Comparison of ENCODE assay signal across 1 cellular context in the genomic region with DNA sequence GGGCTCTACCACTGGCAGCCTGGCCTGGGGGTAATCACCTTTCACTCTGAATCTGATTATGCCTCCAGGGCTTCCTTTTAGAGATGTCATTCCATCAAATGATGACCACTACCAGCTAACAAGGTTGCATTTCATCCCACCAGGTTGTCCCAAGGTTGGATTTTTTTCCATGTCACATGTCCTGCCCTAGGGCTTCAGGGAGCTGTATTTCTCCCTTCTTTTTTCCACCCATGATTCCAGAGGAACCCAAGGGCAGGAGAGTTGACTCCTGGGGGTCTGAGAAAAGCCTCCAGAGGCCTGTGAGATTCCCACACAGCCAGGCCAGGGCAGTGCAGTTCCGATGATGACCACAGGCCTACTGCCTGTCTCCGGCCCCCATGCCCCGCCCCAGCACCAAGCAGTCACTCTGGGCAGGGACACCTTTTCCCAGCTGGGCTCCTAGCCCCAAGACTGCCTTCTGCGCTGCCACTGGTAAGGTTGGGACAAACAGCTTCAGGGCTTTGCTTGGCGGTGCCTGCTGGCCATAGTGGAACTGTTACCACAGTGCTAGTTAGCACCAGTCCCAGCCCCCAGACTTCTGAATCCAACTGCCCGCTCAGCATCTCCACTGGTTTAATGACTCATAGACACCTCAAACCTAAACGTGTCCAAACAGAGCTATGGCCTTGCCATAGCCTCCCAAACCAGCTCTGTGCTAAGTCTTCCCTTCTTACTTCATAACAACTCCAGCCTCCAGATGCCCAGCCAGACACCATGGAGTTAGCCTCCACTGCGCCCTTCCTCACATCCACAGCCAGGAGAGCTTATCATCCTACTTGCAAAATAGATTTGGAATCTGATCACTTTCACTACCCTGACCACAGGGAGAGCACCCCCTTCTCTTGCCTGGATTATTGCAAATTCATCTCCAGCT.
TF ChIP-seq lines count a peak whose summit lies in the region.

No MANE protein-coding gene starts in this region.

TF ChIP-seq in K562, 482 proteins besides CTCF, POLR2A, EP300 and RAD21 (continued from another document and continues in another):
- TF ChIP-seq, protein P1, sequence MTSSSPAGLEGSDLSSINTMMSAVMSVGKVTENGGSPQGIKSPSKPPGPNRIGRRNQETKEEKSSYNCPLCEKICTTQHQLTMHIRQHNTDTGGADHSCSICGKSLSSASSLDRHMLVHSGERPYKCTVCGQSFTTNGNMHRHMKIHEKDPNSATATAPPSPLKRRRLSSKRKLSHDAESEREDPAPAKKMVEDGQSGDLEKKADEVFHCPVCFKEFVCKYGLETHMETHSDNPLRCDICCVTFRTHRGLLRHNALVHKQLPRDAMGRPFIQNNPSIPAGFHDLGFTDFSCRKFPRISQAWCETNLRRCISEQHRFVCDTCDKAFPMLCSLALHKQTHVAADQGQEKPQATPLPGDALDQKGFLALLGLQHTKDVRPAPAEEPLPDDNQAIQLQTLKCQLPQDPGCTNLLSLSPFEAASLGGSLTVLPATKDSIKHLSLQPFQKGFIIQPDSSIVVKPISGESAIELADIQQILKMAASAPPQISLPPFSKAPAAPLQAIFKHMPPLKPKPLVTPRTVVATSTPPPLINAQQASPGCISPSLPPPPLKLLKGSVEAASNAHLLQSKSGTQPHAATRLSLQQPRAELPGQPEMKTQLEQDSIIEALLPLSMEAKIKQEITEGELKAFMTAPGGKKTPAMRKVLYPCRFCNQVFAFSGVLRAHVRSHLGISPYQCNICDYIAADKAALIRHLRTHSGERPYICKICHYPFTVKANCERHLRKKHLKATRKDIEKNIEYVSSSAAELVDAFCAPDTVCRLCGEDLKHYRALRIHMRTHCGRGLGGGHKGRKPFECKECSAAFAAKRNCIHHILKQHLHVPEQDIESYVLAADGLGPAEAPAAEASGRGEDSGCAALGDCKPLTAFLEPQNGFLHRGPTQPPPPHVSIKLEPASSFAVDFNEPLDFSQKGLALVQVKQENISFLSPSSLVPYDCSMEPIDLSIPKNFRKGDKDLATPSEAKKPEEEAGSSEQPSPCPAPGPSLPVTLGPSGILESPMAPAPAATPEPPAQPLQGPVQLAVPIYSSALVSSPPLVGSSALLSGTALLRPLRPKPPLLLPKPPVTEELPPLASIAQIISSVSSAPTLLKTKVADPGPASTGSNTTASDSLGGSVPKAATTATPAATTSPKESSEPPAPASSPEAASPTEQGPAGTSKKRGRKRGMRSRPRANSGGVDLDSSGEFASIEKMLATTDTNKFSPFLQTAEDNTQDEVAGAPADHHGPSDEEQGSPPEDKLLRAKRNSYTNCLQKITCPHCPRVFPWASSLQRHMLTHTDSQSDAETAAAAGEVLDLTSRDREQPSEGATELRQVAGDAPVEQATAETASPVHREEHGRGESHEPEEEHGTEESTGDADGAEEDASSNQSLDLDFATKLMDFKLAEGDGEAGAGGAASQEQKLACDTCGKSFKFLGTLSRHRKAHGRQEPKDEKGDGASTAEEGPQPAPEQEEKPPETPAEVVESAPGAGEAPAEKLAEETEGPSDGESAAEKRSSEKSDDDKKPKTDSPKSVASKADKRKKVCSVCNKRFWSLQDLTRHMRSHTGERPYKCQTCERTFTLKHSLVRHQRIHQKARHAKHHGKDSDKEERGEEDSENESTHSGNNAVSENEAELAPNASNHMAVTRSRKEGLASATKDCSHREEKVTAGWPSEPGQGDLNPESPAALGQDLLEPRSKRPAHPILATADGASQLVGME (CRISPR knock-in tag; IDR thresholded peaks at IDR 0.05), result no peak
- TF ChIP-seq FOS (IDR thresholded peaks at IDR 0.05; ENCODE audit: extremely low read depth, insufficient read length) (no peak), MAFF (IDR thresholded peaks at IDR 0.05; ENCODE audit: low read length) (no peak), SIN3B (IDR thresholded peaks at IDR 0.05; ENCODE audit: low read depth) (no peak), RBM17 (IDR thresholded peaks at IDR 0.05; ENCODE audit: borderline replicate concordance, low read depth, low read length) (no peak), GATA2 (CRISPR knock-in tag; IDR thresholded peaks at IDR 0.05) (no peak), NR2F6 (CRISPR knock-in tag; IDR thresholded peaks at IDR 0.05) (no peak), ZNF316 (IDR thresholded peaks at IDR 0.05) (peak; percentile 34; the same call in 1 of the 2 replicates), CC2D1A (IDR thresholded peaks at IDR 0.05) (no peak), ZNF175 (CRISPR knock-in tag; IDR thresholded peaks at IDR 0.05; ENCODE audit: low read depth) (no peak), ZC3H8 (IDR thresholded peaks at IDR 0.05) (no peak), HDAC6 (IDR thresholded peaks at IDR 0.05; ENCODE audit: low read depth, low read length) (no peak), TAF15 (IDR thresholded peaks at IDR 0.05; ENCODE audit: low read depth, low read length) (no peak), YBX1 (IDR thresholded peaks at IDR 0.05) (no peak), ARHGAP35 (IDR thresholded peaks at IDR 0.05; ENCODE audit: partially characterized antibody) (no peak), HCFC1 (IDR thresholded peaks at IDR 0.05; ENCODE audit: low read depth, low read length) (no peak), RBM14 (IDR thresholded peaks at IDR 0.05; ENCODE audit: borderline replicate concordance, insufficient read depth, low read depth, low read length) (no peak), SREBF2 (CRISPR knock-in tag; IDR thresholded peaks at IDR 0.05) (no peak), NFIX (CRISPR knock-in tag; IDR thresholded peaks at IDR 0.05; ENCODE audit: low read depth) (no peak; the same call in 1 of the 2 replicates), HLTF (IDR thresholded peaks at IDR 0.05) (no peak)
- TF ChIP-seq, protein P2, sequence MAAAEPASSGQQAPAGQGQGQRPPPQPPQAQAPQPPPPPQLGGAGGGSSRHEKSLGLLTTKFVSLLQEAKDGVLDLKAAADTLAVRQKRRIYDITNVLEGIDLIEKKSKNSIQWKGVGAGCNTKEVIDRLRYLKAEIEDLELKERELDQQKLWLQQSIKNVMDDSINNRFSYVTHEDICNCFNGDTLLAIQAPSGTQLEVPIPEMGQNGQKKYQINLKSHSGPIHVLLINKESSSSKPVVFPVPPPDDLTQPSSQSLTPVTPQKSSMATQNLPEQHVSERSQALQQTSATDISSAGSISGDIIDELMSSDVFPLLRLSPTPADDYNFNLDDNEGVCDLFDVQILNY (CRISPR knock-in tag; IDR thresholded peaks at IDR 0.05), result no peak
- TF ChIP-seq, protein P3, sequence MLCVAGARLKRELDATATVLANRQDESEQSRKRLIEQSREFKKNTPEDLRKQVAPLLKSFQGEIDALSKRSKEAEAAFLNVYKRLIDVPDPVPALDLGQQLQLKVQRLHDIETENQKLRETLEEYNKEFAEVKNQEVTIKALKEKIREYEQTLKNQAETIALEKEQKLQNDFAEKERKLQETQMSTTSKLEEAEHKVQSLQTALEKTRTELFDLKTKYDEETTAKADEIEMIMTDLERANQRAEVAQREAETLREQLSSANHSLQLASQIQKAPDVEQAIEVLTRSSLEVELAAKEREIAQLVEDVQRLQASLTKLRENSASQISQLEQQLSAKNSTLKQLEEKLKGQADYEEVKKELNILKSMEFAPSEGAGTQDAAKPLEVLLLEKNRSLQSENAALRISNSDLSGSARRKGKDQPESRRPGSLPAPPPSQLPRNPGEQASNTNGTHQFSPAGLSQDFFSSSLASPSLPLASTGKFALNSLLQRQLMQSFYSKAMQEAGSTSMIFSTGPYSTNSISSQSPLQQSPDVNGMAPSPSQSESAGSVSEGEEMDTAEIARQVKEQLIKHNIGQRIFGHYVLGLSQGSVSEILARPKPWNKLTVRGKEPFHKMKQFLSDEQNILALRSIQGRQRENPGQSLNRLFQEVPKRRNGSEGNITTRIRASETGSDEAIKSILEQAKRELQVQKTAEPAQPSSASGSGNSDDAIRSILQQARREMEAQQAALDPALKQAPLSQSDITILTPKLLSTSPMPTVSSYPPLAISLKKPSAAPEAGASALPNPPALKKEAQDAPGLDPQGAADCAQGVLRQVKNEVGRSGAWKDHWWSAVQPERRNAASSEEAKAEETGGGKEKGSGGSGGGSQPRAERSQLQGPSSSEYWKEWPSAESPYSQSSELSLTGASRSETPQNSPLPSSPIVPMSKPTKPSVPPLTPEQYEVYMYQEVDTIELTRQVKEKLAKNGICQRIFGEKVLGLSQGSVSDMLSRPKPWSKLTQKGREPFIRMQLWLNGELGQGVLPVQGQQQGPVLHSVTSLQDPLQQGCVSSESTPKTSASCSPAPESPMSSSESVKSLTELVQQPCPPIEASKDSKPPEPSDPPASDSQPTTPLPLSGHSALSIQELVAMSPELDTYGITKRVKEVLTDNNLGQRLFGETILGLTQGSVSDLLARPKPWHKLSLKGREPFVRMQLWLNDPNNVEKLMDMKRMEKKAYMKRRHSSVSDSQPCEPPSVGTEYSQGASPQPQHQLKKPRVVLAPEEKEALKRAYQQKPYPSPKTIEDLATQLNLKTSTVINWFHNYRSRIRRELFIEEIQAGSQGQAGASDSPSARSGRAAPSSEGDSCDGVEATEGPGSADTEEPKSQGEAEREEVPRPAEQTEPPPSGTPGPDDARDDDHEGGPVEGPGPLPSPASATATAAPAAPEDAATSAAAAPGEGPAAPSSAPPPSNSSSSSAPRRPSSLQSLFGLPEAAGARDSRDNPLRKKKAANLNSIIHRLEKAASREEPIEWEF (CRISPR knock-in tag; IDR thresholded peaks at IDR 0.05), result peak; percentile 75; the same call in 1 of the 2 replicates
- TF ChIP-seq, protein P4, sequence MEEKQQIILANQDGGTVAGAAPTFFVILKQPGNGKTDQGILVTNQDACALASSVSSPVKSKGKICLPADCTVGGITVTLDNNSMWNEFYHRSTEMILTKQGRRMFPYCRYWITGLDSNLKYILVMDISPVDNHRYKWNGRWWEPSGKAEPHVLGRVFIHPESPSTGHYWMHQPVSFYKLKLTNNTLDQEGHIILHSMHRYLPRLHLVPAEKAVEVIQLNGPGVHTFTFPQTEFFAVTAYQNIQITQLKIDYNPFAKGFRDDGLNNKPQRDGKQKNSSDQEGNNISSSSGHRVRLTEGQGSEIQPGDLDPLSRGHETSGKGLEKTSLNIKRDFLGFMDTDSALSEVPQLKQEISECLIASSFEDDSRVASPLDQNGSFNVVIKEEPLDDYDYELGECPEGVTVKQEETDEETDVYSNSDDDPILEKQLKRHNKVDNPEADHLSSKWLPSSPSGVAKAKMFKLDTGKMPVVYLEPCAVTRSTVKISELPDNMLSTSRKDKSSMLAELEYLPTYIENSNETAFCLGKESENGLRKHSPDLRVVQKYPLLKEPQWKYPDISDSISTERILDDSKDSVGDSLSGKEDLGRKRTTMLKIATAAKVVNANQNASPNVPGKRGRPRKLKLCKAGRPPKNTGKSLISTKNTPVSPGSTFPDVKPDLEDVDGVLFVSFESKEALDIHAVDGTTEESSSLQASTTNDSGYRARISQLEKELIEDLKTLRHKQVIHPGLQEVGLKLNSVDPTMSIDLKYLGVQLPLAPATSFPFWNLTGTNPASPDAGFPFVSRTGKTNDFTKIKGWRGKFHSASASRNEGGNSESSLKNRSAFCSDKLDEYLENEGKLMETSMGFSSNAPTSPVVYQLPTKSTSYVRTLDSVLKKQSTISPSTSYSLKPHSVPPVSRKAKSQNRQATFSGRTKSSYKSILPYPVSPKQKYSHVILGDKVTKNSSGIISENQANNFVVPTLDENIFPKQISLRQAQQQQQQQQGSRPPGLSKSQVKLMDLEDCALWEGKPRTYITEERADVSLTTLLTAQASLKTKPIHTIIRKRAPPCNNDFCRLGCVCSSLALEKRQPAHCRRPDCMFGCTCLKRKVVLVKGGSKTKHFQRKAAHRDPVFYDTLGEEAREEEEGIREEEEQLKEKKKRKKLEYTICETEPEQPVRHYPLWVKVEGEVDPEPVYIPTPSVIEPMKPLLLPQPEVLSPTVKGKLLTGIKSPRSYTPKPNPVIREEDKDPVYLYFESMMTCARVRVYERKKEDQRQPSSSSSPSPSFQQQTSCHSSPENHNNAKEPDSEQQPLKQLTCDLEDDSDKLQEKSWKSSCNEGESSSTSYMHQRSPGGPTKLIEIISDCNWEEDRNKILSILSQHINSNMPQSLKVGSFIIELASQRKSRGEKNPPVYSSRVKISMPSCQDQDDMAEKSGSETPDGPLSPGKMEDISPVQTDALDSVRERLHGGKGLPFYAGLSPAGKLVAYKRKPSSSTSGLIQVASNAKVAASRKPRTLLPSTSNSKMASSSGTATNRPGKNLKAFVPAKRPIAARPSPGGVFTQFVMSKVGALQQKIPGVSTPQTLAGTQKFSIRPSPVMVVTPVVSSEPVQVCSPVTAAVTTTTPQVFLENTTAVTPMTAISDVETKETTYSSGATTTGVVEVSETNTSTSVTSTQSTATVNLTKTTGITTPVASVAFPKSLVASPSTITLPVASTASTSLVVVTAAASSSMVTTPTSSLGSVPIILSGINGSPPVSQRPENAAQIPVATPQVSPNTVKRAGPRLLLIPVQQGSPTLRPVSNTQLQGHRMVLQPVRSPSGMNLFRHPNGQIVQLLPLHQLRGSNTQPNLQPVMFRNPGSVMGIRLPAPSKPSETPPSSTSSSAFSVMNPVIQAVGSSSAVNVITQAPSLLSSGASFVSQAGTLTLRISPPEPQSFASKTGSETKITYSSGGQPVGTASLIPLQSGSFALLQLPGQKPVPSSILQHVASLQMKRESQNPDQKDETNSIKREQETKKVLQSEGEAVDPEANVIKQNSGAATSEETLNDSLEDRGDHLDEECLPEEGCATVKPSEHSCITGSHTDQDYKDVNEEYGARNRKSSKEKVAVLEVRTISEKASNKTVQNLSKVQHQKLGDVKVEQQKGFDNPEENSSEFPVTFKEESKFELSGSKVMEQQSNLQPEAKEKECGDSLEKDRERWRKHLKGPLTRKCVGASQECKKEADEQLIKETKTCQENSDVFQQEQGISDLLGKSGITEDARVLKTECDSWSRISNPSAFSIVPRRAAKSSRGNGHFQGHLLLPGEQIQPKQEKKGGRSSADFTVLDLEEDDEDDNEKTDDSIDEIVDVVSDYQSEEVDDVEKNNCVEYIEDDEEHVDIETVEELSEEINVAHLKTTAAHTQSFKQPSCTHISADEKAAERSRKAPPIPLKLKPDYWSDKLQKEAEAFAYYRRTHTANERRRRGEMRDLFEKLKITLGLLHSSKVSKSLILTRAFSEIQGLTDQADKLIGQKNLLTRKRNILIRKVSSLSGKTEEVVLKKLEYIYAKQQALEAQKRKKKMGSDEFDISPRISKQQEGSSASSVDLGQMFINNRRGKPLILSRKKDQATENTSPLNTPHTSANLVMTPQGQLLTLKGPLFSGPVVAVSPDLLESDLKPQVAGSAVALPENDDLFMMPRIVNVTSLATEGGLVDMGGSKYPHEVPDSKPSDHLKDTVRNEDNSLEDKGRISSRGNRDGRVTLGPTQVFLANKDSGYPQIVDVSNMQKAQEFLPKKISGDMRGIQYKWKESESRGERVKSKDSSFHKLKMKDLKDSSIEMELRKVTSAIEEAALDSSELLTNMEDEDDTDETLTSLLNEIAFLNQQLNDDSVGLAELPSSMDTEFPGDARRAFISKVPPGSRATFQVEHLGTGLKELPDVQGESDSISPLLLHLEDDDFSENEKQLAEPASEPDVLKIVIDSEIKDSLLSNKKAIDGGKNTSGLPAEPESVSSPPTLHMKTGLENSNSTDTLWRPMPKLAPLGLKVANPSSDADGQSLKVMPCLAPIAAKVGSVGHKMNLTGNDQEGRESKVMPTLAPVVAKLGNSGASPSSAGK (IDR thresholded peaks at IDR 0.05), result no peak
- TF ChIP-seq, protein P5, sequence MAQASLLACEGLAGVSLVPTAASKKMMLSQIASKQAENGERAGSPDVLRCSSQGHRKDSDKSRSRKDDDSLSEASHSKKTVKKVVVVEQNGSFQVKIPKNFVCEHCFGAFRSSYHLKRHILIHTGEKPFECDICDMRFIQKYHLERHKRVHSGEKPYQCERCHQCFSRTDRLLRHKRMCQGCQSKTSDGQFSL (CRISPR knock-in tag; IDR thresholded peaks at IDR 0.05), result no peak
- TF ChIP-seq, protein P5 (tag; IDR thresholded peaks at IDR 0.05), result peak in 1 of 2 experiments; percentile 40; a peak in 2 of 4 replicates
